In the genomic region with DNA sequence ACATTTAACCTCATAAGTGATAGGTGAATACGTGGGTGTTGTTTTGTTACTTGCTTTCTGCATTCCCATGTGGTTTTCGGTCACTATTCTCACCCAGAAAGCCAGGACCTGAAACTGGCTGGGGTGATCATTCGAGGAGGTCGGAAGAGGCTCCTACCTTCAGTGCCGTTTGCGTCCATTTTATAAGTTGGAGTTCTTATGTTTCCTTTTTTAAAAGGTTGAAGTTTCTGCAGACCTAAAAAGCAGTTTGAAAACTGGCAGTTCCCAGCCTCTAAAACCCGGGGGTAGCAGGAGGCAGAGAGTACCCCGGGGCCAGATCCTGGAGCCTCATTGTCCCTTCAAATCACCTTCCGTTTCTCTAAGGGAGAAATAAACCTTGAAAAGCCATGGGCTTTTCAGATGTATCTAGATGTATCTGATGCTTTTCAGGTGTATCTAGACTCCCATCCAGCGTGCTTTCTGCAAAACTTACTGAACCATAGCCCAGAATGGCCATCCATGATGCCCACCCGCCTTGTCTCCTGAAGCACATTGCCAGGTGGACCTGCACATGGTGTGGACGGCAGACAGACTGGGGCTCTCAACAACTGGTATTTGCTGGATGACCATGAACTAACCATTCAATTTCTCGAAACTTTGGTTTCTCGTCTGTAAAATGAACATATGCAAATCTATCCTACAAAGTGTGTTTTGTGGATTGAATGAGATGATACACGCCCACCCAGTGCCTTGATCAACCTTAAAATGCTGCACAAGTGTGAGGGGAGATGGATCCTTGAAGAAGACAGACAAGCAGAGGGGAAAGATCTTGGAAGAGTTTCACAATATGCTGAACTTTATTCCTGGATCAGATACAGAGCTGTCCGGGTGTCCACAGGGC, we compare ENCODE assay signal across 9 cellular contexts. TPM values are rescaled to one million over a fixed set of nuclear protein-coding genes. Genes with fewer than 3 reads are reported as not detected.
DNase-seq lines count a peak whose midpoint lies in the region; ATAC-seq and TF ChIP-seq lines count a peak whose summit lies in the region.
"Had no signal": no experiment of that assay in that cellular context is flagged by ENCODE, and none has a peak within 500 bp of the region (broad histone marks: within the 10 kb centered on the region; RNA-seq: fewer than 3 reads in every experiment).

No MANE protein-coding gene starts in this region.

- H3K9me3 ChIP-seq in CD8-positive, alpha-beta T cell (ENCODE audit: low read length), result no peaks in the 10 kb centered on the region
- H3K9me3 ChIP-seq in colonic mucosa, result no peaks in the 10 kb centered on the region
- H3K9me3 ChIP-seq in osteoblast (ENCODE audit: low read depth, low read length), result no peaks in the 10 kb centered on the region

- H3K9me3 Mint-ChIP-seq in CD8-positive, alpha-beta T cell, result no peaks in the 10 kb centered on the region

- ATAC-seq in CD8-positive, alpha-beta T cell, result no peak

- POLR2A ChIA-PET in CD8-positive, alpha-beta T cell (lab: Charles Lee), result interaction anchor here (0.9 to 6.7 kb wide), 13 partner anchors 7 to 136 kb away, joined by 3 to 56 read pairs (median 14); no protein-coding TSS in a partner anchor

- peak overlapping the region; percentile 98 for H3K4me3 ChIP-seq in CD8-positive, alpha-beta T cell (ENCODE audit: low read depth, low read length)
- peak overlapping the region; percentile 59 for H3K4me3 ChIP-seq in colonic mucosa
- H3K4me3 ChIP-seq in osteoblast (ENCODE audit: insufficient read depth, low read length), result peak overlapping the region; percentile 88

- CTCF ChIA-PET in CD8-positive, alpha-beta T cell (lab: Charles Lee), result interaction anchor here (1.2 to 10.3 kb wide), 3 partner anchors 25 to 55 kb away, joined by 4 to 117 read pairs (median 25); no protein-coding TSS in a partner anchor

- peak overlapping the region; percentile 87 for H3K4me2 ChIP-seq in osteoblast (ENCODE audit: insufficient read depth, low read length)

- peak overlapping the region; percentile 75 to 94 for H3K9ac ChIP-seq in colonic mucosa (ENCODE audit: low read depth in 2 of 2, low read length in 2 of 2)

- peak overlapping the region; percentile 98 for H3K27ac Mint-ChIP-seq in CD8-positive, alpha-beta T cell

- intact Hi-C loops in CD8-positive, alpha-beta T cell (cut with DNase I, micrococcal nuclease), result no loop called here
- intact Hi-C loops in colonic mucosa (cut with DNase I), result no loop called here

- peaks cover 3% of the 10 kb centered on the region for H3K36me3 ChIP-seq in CD8-positive, alpha-beta T cell (ENCODE audit: insufficient read depth, low read length)
- no peaks in the 10 kb centered on the region for H3K36me3 ChIP-seq in colonic mucosa
- H3K36me3 ChIP-seq in osteoblast (ENCODE audit: insufficient read depth, low read length), result no peaks in the 10 kb centered on the region

- peaks cover 74% of the 10 kb centered on the region for H3K4me1 Mint-ChIP-seq in CD8-positive, alpha-beta T cell (ENCODE audit: low read depth)

- H3K36me3 Mint-ChIP-seq in CD8-positive, alpha-beta T cell, result peaks cover 65% of the 10 kb centered on the region

- no peak overlapping the region for H2AFZ ChIP-seq in osteoblast (ENCODE audit: low read length)

- H4K20me1 ChIP-seq in osteoblast (ENCODE audit: insufficient read depth, low read length), result no peaks in the 10 kb centered on the region

- H3K27ac ChIP-seq in CD8-positive, alpha-beta T cell (ENCODE audit: low read depth, low read length), result peak overlapping the region; percentile 92
- peak overlapping the region; percentile 88 for H3K27ac ChIP-seq in colonic mucosa
- H3K27ac ChIP-seq in osteoblast (ENCODE audit: low read depth, low read length), result peak overlapping the region; percentile 79

- peaks cover 70% of the 10 kb centered on the region for H3K4me1 ChIP-seq in CD8-positive, alpha-beta T cell (ENCODE audit: insufficient read depth, low read length)
- H3K4me1 ChIP-seq in colonic mucosa (peaks cover 29% of the 10 kb centered on the region), osteoblast (ENCODE audit: insufficient read depth, low read length) (peaks cover 35% of the 10 kb centered on the region)

- H3K79me2 ChIP-seq in osteoblast (ENCODE audit: insufficient read depth, low read length), result peaks cover 74% of the 10 kb centered on the region

- no peaks in the 10 kb centered on the region for H3K27me3 Mint-ChIP-seq in CD8-positive, alpha-beta T cell (ENCODE audit: low read depth)

- TF ChIP-seq CTCF in CD8-positive, alpha-beta T cell (IDR thresholded peaks at IDR 0.05), result no peak
- TF ChIP-seq CTCF in colonic mucosa (IDR thresholded peaks at IDR 0.05) (no peak), osteoblast (IDR thresholded peaks at IDR 0.05; ENCODE audit: extremely low read depth, low read depth, low read length) (no peak)

- peak overlapping the region; percentile 100 for H3K4me3 Mint-ChIP-seq in CD8-positive, alpha-beta T cell

- no peak for DNase-seq in CD8-positive, alpha-beta T cell
- peak; percentile 47 for DNase-seq in NAMALWA (ENCODE audit: low spot score)
- DNase-seq in colonic mucosa, result no peak
- peak; percentile 22 for DNase-seq in osteoblast (ENCODE audit: insufficient read length, low spot score, missing footprints)
- DNase-seq in HT-29 (ENCODE audit: low spot score), result no peak
- DNase-seq in NCI-H1092 treated with DMSO at 0.1 percent for 48 hours (lab: John Stamatoyannopoulos, UW), result no peak
- DNase-seq in NCI-H524 (lab: John Stamatoyannopoulos, UW), result no peak
- no peak for DNase-seq in NCI-H2081 treated with DMSO at 0.1 percent for 48 hours (lab: John Stamatoyannopoulos, UW)
- DNase-seq: nucleus accumbens had no signal

- H3K27me3 ChIP-seq in CD8-positive, alpha-beta T cell (ENCODE audit: insufficient read depth, low read length), result no peaks in the 10 kb centered on the region
- H3K27me3 ChIP-seq in colonic mucosa (no peaks in the 10 kb centered on the region), osteoblast (ENCODE audit: insufficient read depth, low read length) (no peaks in the 10 kb centered on the region)

RNA-seq across cellular contexts. Expression of gene NLRC5, which starts 1.3 kb away (rescaled TPM):
- total RNA-seq in CD8-positive, alpha-beta T cell, result 100 to 1,000 TPM; 670 to 690 TPM
- total RNA-seq in colonic mucosa (10 to 100 TPM; 78.1 to 79.7 TPM), osteoblast (52.1 and 57.2 TPM in 2 replicates)
- total RNA-seq in HT-29 (2014; rRNA removed; shearing (Covaris generic)), result 4.2 and 8.2 TPM in 2 replicates

RNA-seq across cellular contexts. Expression of gene CETP, which starts 28.9 kb away (rescaled TPM):
- under 1 TPM in 1 of 2 experiments, not detected in 1; 0.19 TPM for total RNA-seq in CD8-positive, alpha-beta T cell
- total RNA-seq in colonic mucosa (not detected), osteoblast (not detected in 2 replicates)
- total RNA-seq in HT-29 (2014; rRNA removed; shearing (Covaris generic)), result not detected in 2 replicates

RNA-seq across cellular contexts. Expression of gene HERPUD1, which starts 58.7 kb away (rescaled TPM):
- 100 to 1,000 TPM; 191 to 201 TPM for total RNA-seq in CD8-positive, alpha-beta T cell
- total RNA-seq in colonic mucosa (100 to 1,000 TPM; 130 to 194 TPM), osteoblast (190 and 209 TPM in 2 replicates)
- total RNA-seq in HT-29 (2014; rRNA removed; shearing (Covaris generic)), result 45.1 and 46.1 TPM in 2 replicates

Comparison
In these comparisons a context has a peak if more than half of its experiments do, and no peak if none do; other contexts are left out.
1. DNase-seq: peak in NAMALWA (single experiment) and osteoblast (single experiment); none in CD8-positive, alpha-beta T cell (0 of 7), colonic mucosa (single experiment), HT-29 (single experiment), NCI-H1092 treated with DMSO at 0.1 percent for 48 hours (single experiment), NCI-H524 (0 of 2) and NCI-H2081 treated with DMSO at 0.1 percent for 48 hours (single experiment).
2. RNA of gene NLRC5, which starts 1.3 kb away (total RNA-seq): 670 to 690 TPM in CD8-positive, alpha-beta T cell; 78.1 to 79.7 TPM in colonic mucosa, 52.1 to 57.2 TPM in osteoblast and 4.2 to 8.2 TPM in HT-29; every median in the first group is over 4 times any median in the second.
3. Peak in every context shown above with its lines, with median percentiles within 50 percentile points of each other: H3K27ac ChIP-seq and H3K4me3 ChIP-seq.